Comparison of ENCODE assay signal across 26 cellular contexts in genomic region chr13:27976362-27977177, GRCh38. TPM values are rescaled to one million over a fixed set of nuclear protein-coding genes. Genes with fewer than 3 reads are reported as not detected.
"Had no signal": no experiment of that assay in that cellular context is flagged by ENCODE, and none has a peak within 500 bp of the region (broad histone marks: within the 10 kb centered on the region; RNA-seq: fewer than 3 reads in every experiment).

No MANE protein-coding gene starts in this region.

- H3K27ac Mint-ChIP-seq: activated CD4-positive, alpha-beta memory T cell treated with anti-CD3 and anti-CD28 coated beads for 36 hours; activated CD4-positive, alpha-beta T cell treated with anti-CD3 and anti-CD28 coated beads for 36 hours; natural killer cell treated with Interleukin-12 subunit alpha and Interleukin-12 subunit beta and Interleukin-15 and Interleukin-18, amount 100 ng/mL, for 72 hours; stimulated activated naive CD8-positive, alpha-beta T cell treated with anti-CD3 and anti-CD28 coated beads, Interleukin-15, amount 100 ng/mL, for 72 hours had no signal

- FAIRE-seq: endothelial cell of umbilical vein had no signal

- H3K27me3 ChIP-seq: testis had no signal

- DNase-seq: activated CD4-positive, alpha-beta memory T cell treated with anti-CD3 and anti-CD28 coated beads for 36 hours; activated CD4-positive, alpha-beta T cell treated with anti-CD3 and anti-CD28 coated beads for 36 hours; activated naive CD8-positive, alpha-beta T cell treated with anti-CD3 and anti-CD28 coated beads, Interleukin-2, amount 10 ng/mL, durations not matched to agents 7 days and 5 days; activated T-cell treated with anti-CD3 and anti-CD28 coated beads, Interleukin-2, amount 50 U/mL, for 72 hours; cortex of kidney; effector CD8-positive, alpha-beta T cell; esophagus squamous epithelium; hippocampal formation; left ventricle myocardium superior; spleen; stimulated activated naive CD8-positive, alpha-beta T cell treated with anti-CD3 and anti-CD28 coated beads, Interleukin-15, amount 100 ng/mL, for 72 hours; T-helper 2 cell; testis had no signal

- ATAC-seq: activated CD4-positive, alpha-beta T cell treated with anti-CD3 and anti-CD28 coated beads for 36 hours; activated T-cell treated with anti-CD3 and anti-CD28 coated beads, Interleukin-2, amount 50 U/mL, for 72 hours; left ventricle myocardium superior; natural killer cell treated with Interleukin-12 subunit alpha and Interleukin-12 subunit beta and Interleukin-15 and Interleukin-18, amount 100 ng/mL, for 72 hours; sciatic nerve; stimulated activated naive CD8-positive, alpha-beta T cell treated with anti-CD3 and anti-CD28 coated beads, Interleukin-15, amount 100 ng/mL, for 72 hours had no signal

- H3K9me3 ChIP-seq: esophagus squamous epithelium, spleen, testis had no signal

- H3K36me3 ChIP-seq: esophagus squamous epithelium, spleen had no signal

- H3K4me3 ChIP-seq: esophagus squamous epithelium had no signal

- H3K4me3 Mint-ChIP-seq: activated CD4-positive, alpha-beta memory T cell treated with anti-CD3 and anti-CD28 coated beads for 36 hours; activated CD4-positive, alpha-beta T cell treated with anti-CD3 and anti-CD28 coated beads for 36 hours; activated naive CD8-positive, alpha-beta T cell treated with anti-CD3 and anti-CD28 coated beads, Interleukin-2, amount 10 ng/mL, durations not matched to agents 7 days and 5 days; memory B cell; natural killer cell treated with Interleukin-12 subunit alpha and Interleukin-12 subunit beta and Interleukin-15 and Interleukin-18, amount 100 ng/mL, for 72 hours had no signal

- H3K36me3 Mint-ChIP-seq: activated CD4-positive, alpha-beta memory T cell treated with anti-CD3 and anti-CD28 coated beads for 36 hours; activated naive CD8-positive, alpha-beta T cell treated with anti-CD3 and anti-CD28 coated beads, Interleukin-2, amount 10 ng/mL, durations not matched to agents 7 days and 5 days; brain; memory B cell; natural killer cell treated with Interleukin-12 subunit alpha and Interleukin-12 subunit beta and Interleukin-15 and Interleukin-18, amount 100 ng/mL, for 72 hours had no signal

- H3K9me3 Mint-ChIP-seq: activated CD4-positive, alpha-beta memory T cell treated with anti-CD3 and anti-CD28 coated beads for 36 hours; activated naive CD8-positive, alpha-beta T cell treated with anti-CD3 and anti-CD28 coated beads, Interleukin-2, amount 10 ng/mL, durations not matched to agents 7 days and 5 days; activated T-cell treated with anti-CD3 and anti-CD28 coated beads, Interleukin-2, amount 50 U/mL, for 72 hours; central memory CD8-positive, alpha-beta T cell; memory B cell; natural killer cell treated with Interleukin-12 subunit alpha and Interleukin-12 subunit beta and Interleukin-15 and Interleukin-18, amount 100 ng/mL, for 72 hours; stimulated activated naive CD8-positive, alpha-beta T cell treated with anti-CD3 and anti-CD28 coated beads, Interleukin-15, amount 100 ng/mL, for 72 hours had no signal

- H3K27ac ChIP-seq: esophagus squamous epithelium, spleen, testis had no signal

RNA-seq across cellular contexts. Expression of gene CDX2, which starts 7.5 kb away (rescaled TPM):
- total RNA-seq: activated CD4-positive, alpha-beta memory T cell treated with anti-CD3 and anti-CD28 coated beads for 36 hours; activated CD4-positive, alpha-beta T cell treated with anti-CD3 and anti-CD28 coated beads for 36 hours; activated naive CD8-positive, alpha-beta T cell treated with anti-CD3 and anti-CD28 coated beads, Interleukin-2, amount 10 ng/mL, durations not matched to agents 7 days and 5 days; activated T-cell treated with anti-CD3 and anti-CD28 coated beads, Interleukin-2, amount 50 U/mL, for 72 hours; endothelial cell of umbilical vein; esophagus squamous epithelium; fibroblast of villous mesenchyme; glomerular endothelial cell; kidney epithelial cell; left ventricle myocardium superior; natural killer cell treated with Interleukin-12 subunit alpha and Interleukin-12 subunit beta and Interleukin-15 and Interleukin-18, amount 100 ng/mL, for 72 hours; omental fat pad; pulmonary artery endothelial cell; sciatic nerve; spleen; ureter had no signal
- polyA plus RNA-seq: endothelial cell of umbilical vein had no signal

RNA-seq across cellular contexts. Expression of gene URAD, which starts 11.9 kb away (rescaled TPM):
- total RNA-seq: activated CD4-positive, alpha-beta memory T cell treated with anti-CD3 and anti-CD28 coated beads for 36 hours; activated CD4-positive, alpha-beta T cell treated with anti-CD3 and anti-CD28 coated beads for 36 hours; activated naive CD8-positive, alpha-beta T cell treated with anti-CD3 and anti-CD28 coated beads, Interleukin-2, amount 10 ng/mL, durations not matched to agents 7 days and 5 days; activated T-cell treated with anti-CD3 and anti-CD28 coated beads, Interleukin-2, amount 50 U/mL, for 72 hours; endothelial cell of umbilical vein; esophagus squamous epithelium; fibroblast of villous mesenchyme; glomerular endothelial cell; kidney epithelial cell; left ventricle myocardium superior; mucosa of gallbladder; natural killer cell treated with Interleukin-12 subunit alpha and Interleukin-12 subunit beta and Interleukin-15 and Interleukin-18, amount 100 ng/mL, for 72 hours; pulmonary artery endothelial cell; sciatic nerve; ureter had no signal
- polyA plus RNA-seq: endothelial cell of umbilical vein had no signal

RNA-seq across cellular contexts. Expression of gene PDX1, which starts 56.8 kb away (rescaled TPM):
- total RNA-seq: activated CD4-positive, alpha-beta memory T cell treated with anti-CD3 and anti-CD28 coated beads for 36 hours; activated CD4-positive, alpha-beta T cell treated with anti-CD3 and anti-CD28 coated beads for 36 hours; activated naive CD8-positive, alpha-beta T cell treated with anti-CD3 and anti-CD28 coated beads, Interleukin-2, amount 10 ng/mL, durations not matched to agents 7 days and 5 days; activated T-cell treated with anti-CD3 and anti-CD28 coated beads, Interleukin-2, amount 50 U/mL, for 72 hours; endothelial cell of umbilical vein; esophagus squamous epithelium; fibroblast of villous mesenchyme; glomerular endothelial cell; kidney epithelial cell; left ventricle myocardium superior; natural killer cell treated with Interleukin-12 subunit alpha and Interleukin-12 subunit beta and Interleukin-15 and Interleukin-18, amount 100 ng/mL, for 72 hours; omental fat pad; pulmonary artery endothelial cell; sciatic nerve; spleen; ureter had no signal
- polyA plus RNA-seq: endothelial cell of umbilical vein, spleen had no signal
